ENCODE assay signal across 16 cellular contexts in the genomic region with DNA sequence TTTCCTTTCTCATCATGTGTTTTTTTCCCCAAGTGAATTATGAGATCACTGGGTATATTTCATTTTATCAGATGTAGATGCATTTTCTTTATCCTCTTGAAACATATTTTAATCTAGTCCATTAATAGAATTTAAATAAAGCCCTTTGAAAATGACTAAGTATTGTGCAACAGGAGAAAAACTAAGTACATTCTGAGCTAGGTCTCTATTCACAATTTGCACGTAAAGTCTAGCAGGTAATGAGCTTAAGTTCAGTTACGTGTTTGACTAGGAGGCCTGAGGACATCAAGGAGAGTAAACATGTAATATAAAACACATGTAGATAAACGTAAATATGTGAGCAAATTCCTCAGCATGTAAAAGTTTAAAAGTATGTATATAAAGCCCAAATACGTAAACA.
"Had no signal": no experiment of that assay in that cellular context is flagged by ENCODE, and none has a peak within 500 bp of the region (broad histone marks: within the 10 kb centered on the region; RNA-seq: fewer than 3 reads in every experiment).

No MANE protein-coding gene starts in this region.

- DNase-seq: activated CD4-positive, alpha-beta T cell treated with anti-CD3 and anti-CD28 coated beads, Interleukin-2, amount 10 ng/mL, durations not matched to agents 24 days and 14 days; activated CD8-positive, alpha-beta T cell treated with anti-CD3 and anti-CD28 coated beads, Interleukin-2, amount 10 ng/mL, durations not matched to agents 7 days and 5 days; activated naive CD4-positive, alpha-beta T cell treated with anti-CD3 and anti-CD28 coated beads for 36 hours; activated T-cell treated with anti-CD3 and anti-CD28 coated beads, Interleukin-2, amount 50 U/mL, for 4 hours; anterior cingulate cortex; mesendoderm; natural killer cell; nucleus accumbens; posterior cingulate gyrus; retina; stimulated activated CD4-positive, alpha-beta T cell treated with anti-CD3 and anti-CD28 coated beads, Interleukin-12 subunit alpha, Interleukin-12 subunit beta, amount 100 ng/mL, for 4 hours; stimulated activated CD4-positive, alpha-beta T cell treated with anti-CD3 and anti-CD28 coated beads, Interleukin-1b, Interleukin-23, amount 100 ng/mL, for 48 hours; stimulated activated naive CD4-positive, alpha-beta T cell treated with Interleukin-2 at 50 U/mL for 16 hours; substantia nigra had no signal

- H3K36me3 ChIP-seq: tibial nerve had no signal

- ATAC-seq: activated CD8-positive, alpha-beta T cell treated with anti-CD3 and anti-CD28 coated beads, Interleukin-2, amount 10 ng/mL, durations not matched to agents 7 days and 5 days; activated T-cell treated with anti-CD3 and anti-CD28 coated beads, Interleukin-2, amount 50 U/mL, for 4 hours; natural killer cell had no signal

- H3K27me3 ChIP-seq: tibial nerve had no signal

- H3K4me1 ChIP-seq: tibial nerve had no signal

- H3K4me3 ChIP-seq: coronary artery, tibial nerve had no signal

- H3K27ac ChIP-seq: coronary artery, tibial nerve had no signal
